18 cellular contexts compared by ENCODE assay signal in the genomic region with DNA sequence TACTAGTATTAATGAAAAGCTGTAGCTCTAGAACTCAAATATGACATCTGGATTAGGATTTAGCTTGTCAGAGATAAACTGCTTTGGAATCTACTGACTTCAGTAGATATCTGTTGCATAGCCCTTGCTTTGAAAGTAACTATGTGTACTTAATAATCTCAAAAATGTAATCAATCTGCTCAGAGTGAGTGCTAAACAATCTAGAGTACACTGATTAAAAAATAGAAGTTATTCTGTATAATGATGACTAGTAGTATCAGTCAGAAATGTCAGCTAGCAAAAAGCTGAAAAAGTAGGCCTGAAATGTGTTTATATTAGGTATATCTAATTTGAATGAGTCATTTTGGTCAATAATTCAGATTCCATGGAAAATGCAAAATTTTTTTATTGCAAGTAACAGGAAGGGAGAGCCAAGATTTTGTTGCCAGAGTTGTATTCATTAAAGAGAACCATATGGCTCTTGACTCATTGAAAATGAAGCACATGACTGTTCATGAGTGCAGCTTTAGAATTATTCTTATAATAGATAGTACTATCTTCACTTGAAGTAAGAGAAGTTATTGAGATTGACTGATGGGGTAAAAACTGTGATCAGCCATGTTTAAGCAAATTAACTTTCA. TPM values are rescaled to one million over a fixed set of nuclear protein-coding genes. Genes with fewer than 3 reads are reported as not detected.
A peak's percentile ranks its signal among the peaks of the same experiment; 100 is the strongest.
DNase-seq lines count a peak whose midpoint lies in the region; ATAC-seq and TF ChIP-seq lines count a peak whose summit lies in the region.
"Had no signal": no experiment of that assay in that cellular context is flagged by ENCODE, and none has a peak within 500 bp of the region (broad histone marks: within the 10 kb centered on the region; RNA-seq: fewer than 3 reads in every experiment).

No MANE protein-coding gene starts in this region.

- H2BK15ac ChIP-seq in H9 (ENCODE audit: low read depth, low read length): no peak overlapping the region

- no peaks in the 10 kb centered on the region for H3K27me3 Mint-ChIP-seq in H9 (ENCODE audit: low read depth)
- H3K27me3 Mint-ChIP-seq: activated CD4-positive, alpha-beta memory T cell treated with anti-CD3 and anti-CD28 coated beads for 36 hours; activated naive CD8-positive, alpha-beta T cell treated with anti-CD3 and anti-CD28 coated beads, Interleukin-2, amount 10 ng/mL, durations not matched to agents 7 days and 5 days had no signal

- no peak overlapping the region for H2BK20ac ChIP-seq in H9 (ENCODE audit: low read depth, low read length, poor library complexity, severe bottlenecking)

- H4K91ac ChIP-seq in H9 (ENCODE audit: insufficient read length, low read depth, low read length): no peak overlapping the region

- no peaks in the 10 kb centered on the region for H3K9me3 Mint-ChIP-seq in H9
- H3K9me3 Mint-ChIP-seq: activated CD4-positive, alpha-beta memory T cell treated with anti-CD3 and anti-CD28 coated beads for 36 hours; activated naive CD8-positive, alpha-beta T cell treated with anti-CD3 and anti-CD28 coated beads, Interleukin-2, amount 10 ng/mL, durations not matched to agents 7 days and 5 days; activated T-cell treated with anti-CD3 and anti-CD28 coated beads, Interleukin-2, amount 50 U/mL, for 4 hours; neural crest cell had no signal

- no peak overlapping the region for H2BK120ac ChIP-seq in H9 (ENCODE audit: low read depth, low read length, poor library complexity, severe bottlenecking)

- no peaks in the 10 kb centered on the region for H3K79me2 ChIP-seq in H9 (ENCODE audit: insufficient read depth, low read length)

- no peak overlapping the region for H2AFZ ChIP-seq in H9 (ENCODE audit: low read length)

- no peaks in the 10 kb centered on the region for H3K4me1 ChIP-seq in H9 (ENCODE audit: insufficient read depth, low read length)
- H3K4me1 ChIP-seq: right atrium auricular region had no signal

- no peak overlapping the region for H2AK5ac ChIP-seq in H9 (ENCODE audit: insufficient read length, low read length)

- no peak overlapping the region for H3K14ac ChIP-seq in H9 (ENCODE audit: insufficient read depth, low read length)

- H3K23ac ChIP-seq in H9 (ENCODE audit: insufficient read length, low read depth, low read length): no peak overlapping the region

- H3K4ac ChIP-seq in H9 (ENCODE audit: low read depth, low read length): no peak overlapping the region

- peaks cover 2 to 41% (median 29%) of the 10 kb centered on the region in 3 experiments; a peak in 6 of 7 replicates for H3K36me3 Mint-ChIP-seq in H9 (ENCODE audit: insufficient read depth in 1 of 3, low read depth in 3 of 3)

- no peak overlapping the region for H3K18ac ChIP-seq in H9 (ENCODE audit: insufficient read length, low read depth, low read length)

- CTCF ChIA-PET in AG04449 (lab: Yijun Ruan, JAX): interaction anchor here (1.0 to 1.8 kb wide), 2 partner anchors 14 to 19 kb away, joined by 3 to 5 read pairs; no protein-coding TSS in a partner anchor

- H3K27ac Mint-ChIP-seq in H9: no peak overlapping the region
- H3K27ac Mint-ChIP-seq: activated CD4-positive, alpha-beta memory T cell treated with anti-CD3 and anti-CD28 coated beads for 36 hours; activated naive CD8-positive, alpha-beta T cell treated with anti-CD3 and anti-CD28 coated beads, Interleukin-2, amount 10 ng/mL, durations not matched to agents 7 days and 5 days had no signal

- no peak overlapping the region for H2BK5ac ChIP-seq in H9 (ENCODE audit: insufficient read length, low read length)

- no peaks in the 10 kb centered on the region for H3K9me3 ChIP-seq in H9 (ENCODE audit: control insufficient read depth, low read depth, low read length)
- H3K9me3 ChIP-seq: right atrium auricular region had no signal

- no peak overlapping the region for H3K27ac ChIP-seq in H9 (ENCODE audit: insufficient read length, low read depth, low read length)

- H3K4me3 Mint-ChIP-seq in H9: no peak overlapping the region
- H3K4me3 Mint-ChIP-seq: activated CD4-positive, alpha-beta memory T cell treated with anti-CD3 and anti-CD28 coated beads for 36 hours; activated naive CD8-positive, alpha-beta T cell treated with anti-CD3 and anti-CD28 coated beads, Interleukin-2, amount 10 ng/mL, durations not matched to agents 7 days and 5 days; activated T-cell treated with anti-CD3 and anti-CD28 coated beads, Interleukin-2, amount 50 U/mL, for 4 hours; neural crest cell had no signal

- H4K5ac ChIP-seq in H9 (ENCODE audit: insufficient read length, low read depth, low read length): no peak overlapping the region

- no peaks in the 10 kb centered on the region for H3K4me1 Mint-ChIP-seq in H9
- H3K4me1 Mint-ChIP-seq: neural crest cell had no signal

- TF ChIP-seq CTCF in AG04449 (IDR thresholded peaks at IDR 0.05; ENCODE audit: insufficient read depth, low read length, missing control alignments): no peak
- TF ChIP-seq CTCF in astrocyte of the spinal cord (IDR thresholded peaks at IDR 0.05; ENCODE audit: low read depth, low read length): no peak
- TF ChIP-seq CTCF in H9 (conservative IDR thresholded peaks at IDR 0.05): no peak

- no peak overlapping the region for H3K4me3 ChIP-seq in AG04449 (ENCODE audit: low read depth, low read length)
- no peak overlapping the region for H3K4me3 ChIP-seq in astrocyte of the spinal cord (ENCODE audit: low read depth, low read length)
- H3K4me3 ChIP-seq: right atrium auricular region had no signal

- POLR2A ChIA-PET in AG04449 (lab: Yijun Ruan, JAX): interaction anchor here (1.0 kb wide), 1 partner anchor 28 kb away, joined by 4 read pairs; the partner anchor contains the start of gene NEK1

- no peak overlapping the region for H3K56ac ChIP-seq in H9 (ENCODE audit: insufficient read length, low read depth, low read length)

- ATAC-seq in HG02981 (IDR thresholded peaks at IDR 0.05; ENCODE audit: unreplicated experiment) (no peak), HG02938 (IDR thresholded peaks at IDR 0.05; ENCODE audit: unreplicated experiment) (no peak)
- ATAC-seq: activated T-cell treated with anti-CD3 and anti-CD28 coated beads, Interleukin-2, amount 50 U/mL, for 4 hours; Panc1 had no signal

- no peak overlapping the region for H3T11ph ChIP-seq in H9 (ENCODE audit: low read length)

- H3K27me3 ChIP-seq in H9 (ENCODE audit: insufficient read depth, low read length): no peaks in the 10 kb centered on the region
- H3K27me3 ChIP-seq: right atrium auricular region had no signal

- H2BK12ac ChIP-seq in H9 (ENCODE audit: insufficient read length, low read depth, low read length): no peak overlapping the region

- in situ Hi-C loops in astrocyte of the spinal cord (cut with HindIII; ENCODE audit: low sequenced_read_pairs): no loop called here

- H3K23me2 ChIP-seq in H9 (ENCODE audit: insufficient read length, low read depth, low read length, poor library complexity, severe bottlenecking): no peaks in the 10 kb centered on the region

- no peak overlapping the region for H4K8ac ChIP-seq in H9 (replicated peaks; ENCODE audit: insufficient read length, low read depth, low read length)

- H3K79me1 ChIP-seq in H9 (ENCODE audit: insufficient read depth, low read depth, low read length, poor library complexity, severe bottlenecking): peaks cover 2% of the 10 kb centered on the region

- no peak overlapping the region for H3K9ac ChIP-seq in H9 (ENCODE audit: extremely low read depth, insufficient read length, low read length)

- DNase-seq in AG04449 (ENCODE audit: low read depth, low spot score): peak; percentile 69
- peak; percentile 69 for DNase-seq in GM04504 (ENCODE audit: low read depth)
- peak; percentile 61 for DNase-seq in astrocyte of the spinal cord (ENCODE audit: low read depth, low spot score)
- DNase-seq in foreskin melanocyte: peak; percentile 90
- no peak for DNase-seq in NCI-H748 treated with DMSO at 0.1 percent for 48 hours (lab: John Stamatoyannopoulos, UW)
- no peak for DNase-seq in H9
- DNase-seq: activated CD4-positive, alpha-beta memory T cell treated with anti-CD3 and anti-CD28 coated beads for 36 hours; activated naive CD8-positive, alpha-beta T cell treated with anti-CD3 and anti-CD28 coated beads, Interleukin-2, amount 10 ng/mL, durations not matched to agents 7 days and 5 days; activated T-cell treated with anti-CD3 and anti-CD28 coated beads, Interleukin-2, amount 50 U/mL, for 4 hours; islet precursor cell; NCI-H2081 treated with DMSO at 0.1 percent for 48 hours; NCI-H69; SW 1271 had no signal

- no peaks in the 10 kb centered on the region for H4K20me1 ChIP-seq in H9 (ENCODE audit: control insufficient read depth, insufficient read depth, insufficient read length)

- no peak overlapping the region for H3K4me2 ChIP-seq in H9 (ENCODE audit: insufficient read depth, insufficient read length, low read length)

RNA-seq across cellular contexts. Expression of gene CLCN3, which starts 20.0 kb away (rescaled TPM):
- total RNA-seq in H9 (2021): 24.0 and 25.7 TPM in 2 replicates

RNA-seq across cellular contexts. Expression of gene NEK1, which starts 28.0 kb away (rescaled TPM):
- total RNA-seq in H9 (2021): 12.3 and 12.6 TPM in 2 replicates

Comparison
In these comparisons a context has a peak if more than half of its experiments do, and no peak if none do; other contexts are left out.
1. DNase-seq: peak in AG04449 (single experiment), GM04504 (single experiment), astrocyte of the spinal cord (single experiment) and foreskin melanocyte (single experiment); none in NCI-H748 treated with DMSO at 0.1 percent for 48 hours (single experiment) and H9 (single experiment).